ENCODE assay signal across 23 cellular contexts in genomic region chr17:1743094-1743452, GRCh38. TPM values are rescaled to one million over a fixed set of nuclear protein-coding genes. Genes with fewer than 3 reads are reported as not detected.
"Had no signal": no experiment of that assay in that cellular context is flagged by ENCODE, and none has a peak within 500 bp of the region (broad histone marks: within the 10 kb centered on the region; RNA-seq: fewer than 3 reads in every experiment).

No MANE protein-coding gene starts in this region.

- DNase-seq: activated CD4-positive, alpha-beta T cell treated with anti-CD3 and anti-CD28 coated beads, Interleukin-2, amount 10 ng/mL, durations not matched to agents 24 days and 14 days; activated CD4-positive, CD25-positive, alpha-beta regulatory T cell; activated CD8-positive, alpha-beta memory T cell treated with anti-CD3 and anti-CD28 coated beads, Interleukin-2, amount 50 U/mL, for 48 hours; activated CD8-positive, alpha-beta T cell treated with anti-CD3 and anti-CD28 coated beads, Interleukin-2, amount 10 ng/mL, durations not matched to agents 7 days and 5 days; activated gamma-delta T cell treated with Interleukin-2 at 50 U/mL for 16 hours; activated T-cell treated with anti-CD3 and anti-CD28 coated beads, Interleukin-2, amount 50 U/mL, for 72 hours; amniotic stem cell; central memory CD4-positive, alpha-beta T cell; colonic mucosa; effector CD8-positive, alpha-beta T cell; foreskin keratinocyte; glutamatergic neuron; kidney glomerular epithelial cell; naive B cell; stimulated activated naive CD8-positive, alpha-beta T cell treated with anti-CD3 and anti-CD28 coated beads, Interleukin-15, amount 100 ng/mL, for 72 hours; T-helper 2 cell had no signal

- H3K9me3 ChIP-seq: colonic mucosa, neutrophil had no signal

- H3K27me3 ChIP-seq: colonic mucosa, foreskin keratinocyte, neutrophil had no signal

- H3K27me3 Mint-ChIP-seq: activated CD4-positive, alpha-beta T cell treated with anti-CD3 and anti-CD28 coated beads, Interleukin-2, amount 10 ng/mL, durations not matched to agents 24 days and 14 days; activated naive CD8-positive, alpha-beta T cell; naive B cell; stimulated activated naive CD8-positive, alpha-beta T cell treated with anti-CD3 and anti-CD28 coated beads, Interleukin-15, amount 100 ng/mL, for 72 hours had no signal

- H3K4me1 Mint-ChIP-seq: activated CD4-positive, alpha-beta T cell treated with anti-CD3 and anti-CD28 coated beads, Interleukin-2, amount 10 ng/mL, durations not matched to agents 24 days and 14 days; naive B cell; stimulated activated naive CD8-positive, alpha-beta T cell treated with anti-CD3 and anti-CD28 coated beads, Interleukin-15, amount 100 ng/mL, for 72 hours had no signal

- H3K4me3 Mint-ChIP-seq: activated CD4-positive, alpha-beta T cell treated with anti-CD3 and anti-CD28 coated beads, Interleukin-2, amount 10 ng/mL, durations not matched to agents 24 days and 14 days; activated CD8-positive, alpha-beta T cell treated with anti-CD3 and anti-CD28 coated beads, Interleukin-2, amount 10 ng/mL, durations not matched to agents 7 days and 5 days; activated naive CD8-positive, alpha-beta T cell; activated T-cell treated with anti-CD3 and anti-CD28 coated beads, Interleukin-2, amount 50 U/mL, for 72 hours; naive B cell; stimulated activated naive CD8-positive, alpha-beta T cell treated with anti-CD3 and anti-CD28 coated beads, Interleukin-15, amount 100 ng/mL, for 72 hours had no signal

- H3K4me1 ChIP-seq: foreskin keratinocyte had no signal

- H3K27ac ChIP-seq: colonic mucosa, foreskin keratinocyte, neutrophil had no signal

- H3K4me3 ChIP-seq: colonic mucosa, lung had no signal

- H3K36me3 Mint-ChIP-seq: activated naive CD8-positive, alpha-beta T cell; naive B cell had no signal

- H3K27ac Mint-ChIP-seq: activated CD4-positive, alpha-beta T cell treated with anti-CD3 and anti-CD28 coated beads, Interleukin-2, amount 10 ng/mL, durations not matched to agents 24 days and 14 days; activated CD8-positive, alpha-beta T cell treated with anti-CD3 and anti-CD28 coated beads, Interleukin-2, amount 10 ng/mL, durations not matched to agents 7 days and 5 days; activated naive CD8-positive, alpha-beta T cell; activated T-cell treated with anti-CD3 and anti-CD28 coated beads, Interleukin-2, amount 50 U/mL, for 72 hours; naive B cell; stimulated activated naive CD8-positive, alpha-beta T cell treated with anti-CD3 and anti-CD28 coated beads, Interleukin-15, amount 100 ng/mL, for 72 hours had no signal

- H3K9me3 Mint-ChIP-seq: activated CD4-positive, alpha-beta T cell treated with anti-CD3 and anti-CD28 coated beads, Interleukin-2, amount 10 ng/mL, durations not matched to agents 24 days and 14 days; activated T-cell treated with anti-CD3 and anti-CD28 coated beads, Interleukin-2, amount 50 U/mL, for 72 hours; naive B cell; stimulated activated naive CD8-positive, alpha-beta T cell treated with anti-CD3 and anti-CD28 coated beads, Interleukin-15, amount 100 ng/mL, for 72 hours had no signal

- ATAC-seq: activated CD8-positive, alpha-beta T cell treated with anti-CD3 and anti-CD28 coated beads, Interleukin-2, amount 10 ng/mL, durations not matched to agents 7 days and 5 days; activated T-cell treated with anti-CD3 and anti-CD28 coated beads, Interleukin-2, amount 50 U/mL, for 72 hours; foreskin keratinocyte; sciatic nerve; stimulated activated naive CD8-positive, alpha-beta T cell treated with anti-CD3 and anti-CD28 coated beads, Interleukin-15, amount 100 ng/mL, for 72 hours had no signal

- H3K36me3 ChIP-seq: colonic mucosa, neutrophil had no signal

RNA-seq across cellular contexts. Expression of gene SERPINF2, which starts 0.4 kb away (rescaled TPM):
- total RNA-seq: endothelial cell of umbilical vein, pulmonary artery endothelial cell, temporal lobe had no signal

RNA-seq across cellular contexts. Expression of gene SERPINF1, which starts 18.8 kb away (rescaled TPM):
- total RNA-seq: activated CD4-positive, alpha-beta T cell treated with anti-CD3 and anti-CD28 coated beads, Interleukin-2, amount 10 ng/mL, durations not matched to agents 24 days and 14 days; endothelial cell of umbilical vein had no signal
- polyA plus RNA-seq: endothelial cell of umbilical vein had no signal
